ENCODE assay signal across 1 cellular context in genomic region chr4:182271731-182272525, GRCh38.
TF ChIP-seq lines count a peak whose summit lies in the region.

No MANE protein-coding gene starts in this region.

TF ChIP-seq in WTC11, 78 proteins besides CTCF, POLR2A, EP300 and RAD21 (continued from another document):
- TF ChIP-seq, protein P1, sequence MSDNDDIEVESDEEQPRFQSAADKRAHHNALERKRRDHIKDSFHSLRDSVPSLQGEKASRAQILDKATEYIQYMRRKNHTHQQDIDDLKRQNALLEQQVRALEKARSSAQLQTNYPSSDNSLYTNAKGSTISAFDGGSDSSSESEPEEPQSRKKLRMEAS (CRISPR knock-in tag; IDR thresholded peaks at IDR 0.05): no peak
- TF ChIP-seq ETV6 (CRISPR knock-in tag; IDR thresholded peaks at IDR 0.05) (no peak), NR2C2 (CRISPR knock-in tag; IDR thresholded peaks at IDR 0.05) (no peak)
- TF ChIP-seq, protein P2, sequence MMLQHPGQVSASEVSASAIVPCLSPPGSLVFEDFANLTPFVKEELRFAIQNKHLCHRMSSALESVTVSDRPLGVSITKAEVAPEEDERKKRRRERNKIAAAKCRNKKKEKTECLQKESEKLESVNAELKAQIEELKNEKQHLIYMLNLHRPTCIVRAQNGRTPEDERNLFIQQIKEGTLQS (CRISPR knock-in tag; conservative IDR thresholded peaks at IDR 0.05): no peak
